38 cellular contexts compared by ENCODE assay signal in genomic region chr20:49784291-49784690, GRCh38.
"Had no signal": no experiment of that assay in that cellular context is flagged by ENCODE, and none has a peak within 500 bp of the region (broad histone marks: within the 10 kb centered on the region; RNA-seq: fewer than 3 reads in every experiment).

No MANE protein-coding gene starts in this region.

- H3K27ac ChIP-seq: ascending aorta, cardiac muscle cell, VCaP had no signal

- H3K9me3 Mint-ChIP-seq: activated CD4-positive, alpha-beta memory T cell treated with anti-CD3 and anti-CD28 coated beads for 36 hours; activated CD4-positive, alpha-beta T cell treated with anti-CD3 and anti-CD28 coated beads, Interleukin-2, amount 10 ng/mL, durations not matched to agents 24 days and 14 days; activated CD8-positive, alpha-beta T cell treated with anti-CD3 and anti-CD28 coated beads for 36 hours; activated naive CD4-positive, alpha-beta T cell treated with anti-CD3 and anti-CD28 coated beads, Interleukin-2, amount 10 ng/mL, durations not matched to agents 7 days and 5 days; activated naive CD4-positive, alpha-beta T cell treated with anti-CD3 and anti-CD28 coated beads, Interleukin-2, amount 50 U/mL, for 24 hours; activated naive CD8-positive, alpha-beta T cell treated with anti-CD3 and anti-CD28 coated beads, Interleukin-2, amount 10 ng/mL, durations not matched to agents 7 days and 5 days; activated naive CD8-positive, alpha-beta T cell treated with anti-CD3 and anti-CD28 coated beads, Interleukin-2, amount 50 U/mL, for 24 hours; activated T-cell treated with anti-CD3 and anti-CD28 coated beads, Interleukin-2, amount 50 U/mL, for 4 hours; activated T-cell treated with anti-CD3 and anti-CD28 coated beads, Interleukin-2, amount 50 U/mL, for 72 hours; activated T-helper 1 cell treated with anti-CD3 and anti-CD28 coated beads, Interleukin-12 subunit alpha, Interleukin-12 subunit beta, Interleukin-2, Interleukin-4 antibody, amounts not matched to agents 30 ng/mL and 10 ng/mL and 1 ng/mL, durations not matched to agents 14 hours and 24 hours and 36 hours; activated T-helper 17 cell treated with anti-CD3 and anti-CD28 coated beads, Interleukin-2, amount 50 U/mL, for 72 hours; central memory CD8-positive, alpha-beta T cell; T-helper 1 cell treated with Interleukin-12 subunit alpha and Interleukin-12 subunit beta and Interleukin-4 antibody, amounts not matched to agents 30 μg/mL and 1 μg/mL, for 36 hours had no signal

- H3K4me3 Mint-ChIP-seq: activated CD4-positive, alpha-beta memory T cell treated with anti-CD3 and anti-CD28 coated beads for 36 hours; activated CD4-positive, alpha-beta T cell treated with anti-CD3 and anti-CD28 coated beads, Interleukin-2, amount 10 ng/mL, durations not matched to agents 24 days and 14 days; activated CD8-positive, alpha-beta T cell treated with anti-CD3 and anti-CD28 coated beads for 36 hours; activated naive CD4-positive, alpha-beta T cell treated with anti-CD3 and anti-CD28 coated beads, Interleukin-2, amount 10 ng/mL, durations not matched to agents 7 days and 5 days; activated naive CD4-positive, alpha-beta T cell treated with anti-CD3 and anti-CD28 coated beads, Interleukin-2, amount 50 U/mL, for 24 hours; activated naive CD8-positive, alpha-beta T cell; activated naive CD8-positive, alpha-beta T cell treated with anti-CD3 and anti-CD28 coated beads, Interleukin-2, amount 10 ng/mL, durations not matched to agents 7 days and 5 days; activated naive CD8-positive, alpha-beta T cell treated with anti-CD3 and anti-CD28 coated beads, Interleukin-2, amount 50 U/mL, for 24 hours; activated T-cell treated with anti-CD3 and anti-CD28 coated beads, Interleukin-2, amount 50 U/mL, for 4 hours; activated T-cell treated with anti-CD3 and anti-CD28 coated beads, Interleukin-2, amount 50 U/mL, for 72 hours; activated T-helper 1 cell treated with anti-CD3 and anti-CD28 coated beads, Interleukin-12 subunit alpha, Interleukin-12 subunit beta, Interleukin-2, Interleukin-4 antibody, amounts not matched to agents 30 ng/mL and 10 ng/mL and 1 ng/mL, durations not matched to agents 14 hours and 24 hours and 36 hours; activated T-helper 17 cell treated with anti-CD3 and anti-CD28 coated beads, Interleukin-2, amount 50 U/mL, for 72 hours; brain; central memory CD8-positive, alpha-beta T cell; T-helper 1 cell treated with Interleukin-12 subunit alpha and Interleukin-12 subunit beta and Interleukin-4 antibody, amounts not matched to agents 30 μg/mL and 1 μg/mL, for 36 hours; T-helper 2 cell treated with Interferon-gamma antibody and Interleukin-4, amounts not matched to agents 5 μg/mL and 100 μg/mL, for 36 hours had no signal

- H3K27me3 Mint-ChIP-seq: activated CD4-positive, alpha-beta T cell treated with anti-CD3 and anti-CD28 coated beads, Interleukin-2, amount 10 ng/mL, durations not matched to agents 24 days and 14 days; activated naive CD4-positive, alpha-beta T cell treated with anti-CD3 and anti-CD28 coated beads, Interleukin-2, amount 50 U/mL, for 24 hours; activated T-helper 17 cell treated with anti-CD3 and anti-CD28 coated beads, Interleukin-2, amount 50 U/mL, for 72 hours; central memory CD8-positive, alpha-beta T cell had no signal

- H3K9me3 ChIP-seq: ascending aorta had no signal

- H3K4me1 ChIP-seq: ascending aorta had no signal

- DNase-seq: activated CD4-positive, alpha-beta memory T cell treated with anti-CD3 and anti-CD28 coated beads for 36 hours; activated CD4-positive, alpha-beta T cell treated with anti-CD3 and anti-CD28 coated beads for 1 hour; activated CD4-positive, alpha-beta T cell treated with anti-CD3 and anti-CD28 coated beads for 4 hours; activated CD4-positive, alpha-beta T cell treated with anti-CD3 and anti-CD28 coated beads, Interleukin-2, amount 10 ng/mL, durations not matched to agents 24 days and 14 days; activated CD4-positive, alpha-beta T cell treated with anti-CD3 and anti-CD28 coated beads, Interleukin-2, amount 50 U/mL, for 1 hour; activated CD4-positive, alpha-beta T cell treated with anti-CD3 and anti-CD28 coated beads, Interleukin-2, amount 50 U/mL, for 4 hours; activated CD4-positive, CD25-positive, alpha-beta regulatory T cell; activated CD8-positive, alpha-beta memory T cell treated with anti-CD3 and anti-CD28 coated beads, Interleukin-2, amount 50 U/mL, for 4 hours; activated CD8-positive, alpha-beta T cell treated with anti-CD3 and anti-CD28 coated beads for 36 hours; activated effector memory CD4-positive, alpha-beta T cell treated with anti-CD3 and anti-CD28 coated beads, Interleukin-2, amount 50 U/mL, for 16 hours; activated gamma-delta T cell treated with Interleukin-2 at 50 U/mL for 16 hours; activated naive CD4-positive, alpha-beta T cell; activated naive CD4-positive, alpha-beta T cell treated with anti-CD3 and anti-CD28 coated beads, Interleukin-2, amount 10 ng/mL, durations not matched to agents 7 days and 5 days; activated naive CD8-positive, alpha-beta T cell treated with anti-CD3 and anti-CD28 coated beads, Interleukin-2, amount 10 ng/mL, durations not matched to agents 7 days and 5 days; activated naive CD8-positive, alpha-beta T cell treated with anti-CD3 and anti-CD28 coated beads, Interleukin-2, amount 50 U/mL, for 24 hours; activated T-cell treated with anti-CD3 and anti-CD28 coated beads for 4 hours; activated T-cell treated with anti-CD3 and anti-CD28 coated beads, Interleukin-2, amount 50 U/mL, for 1 hour; activated T-cell treated with anti-CD3 and anti-CD28 coated beads, Interleukin-2, amount 50 U/mL, for 4 hours; activated T-cell treated with anti-CD3 and anti-CD28 coated beads, Interleukin-2, amount 50 U/mL, for 72 hours; amygdala; anterior cingulate cortex; caudate nucleus; cerebellar nuclear complex; T-helper 1 cell; T-helper 2 cell; T-helper 9 cell had no signal

- H3K36me3 Mint-ChIP-seq: activated CD4-positive, alpha-beta memory T cell treated with anti-CD3 and anti-CD28 coated beads for 36 hours; activated naive CD4-positive, alpha-beta T cell treated with anti-CD3 and anti-CD28 coated beads, Interleukin-2, amount 10 ng/mL, durations not matched to agents 7 days and 5 days; activated naive CD4-positive, alpha-beta T cell treated with anti-CD3 and anti-CD28 coated beads, Interleukin-2, amount 50 U/mL, for 24 hours; activated naive CD8-positive, alpha-beta T cell; activated naive CD8-positive, alpha-beta T cell treated with anti-CD3 and anti-CD28 coated beads, Interleukin-2, amount 10 ng/mL, durations not matched to agents 7 days and 5 days; brain had no signal

- H3K4me3 ChIP-seq: ascending aorta, cardiac muscle cell had no signal

- H3K4me1 Mint-ChIP-seq: activated T-helper 17 cell treated with anti-CD3 and anti-CD28 coated beads, Interleukin-2, amount 50 U/mL, for 72 hours; central memory CD8-positive, alpha-beta T cell had no signal

- H3K27me3 ChIP-seq: ascending aorta, cardiac muscle cell had no signal

- ATAC-seq: activated CD4-positive, CD25-positive, alpha-beta regulatory T cell treated with anti-CD3 and anti-CD28 coated beads, Interleukin-2, amount 50 U/mL, for 24 hours; activated CD8-positive, alpha-beta T cell treated with anti-CD3 and anti-CD28 coated beads for 36 hours; activated naive CD8-positive, alpha-beta T cell treated with anti-CD3 and anti-CD28 coated beads, Interleukin-2, amount 50 U/mL, for 24 hours; activated T-cell treated with anti-CD3 and anti-CD28 coated beads, Interleukin-2, amount 50 U/mL, for 4 hours; activated T-cell treated with anti-CD3 and anti-CD28 coated beads, Interleukin-2, amount 50 U/mL, for 72 hours; activated T-helper 17 cell treated with anti-CD3 and anti-CD28 coated beads, Interleukin-2, amount 50 U/mL, for 72 hours had no signal

- H3K36me3 ChIP-seq: ascending aorta, cardiac muscle cell had no signal

- H3K27ac Mint-ChIP-seq: activated CD4-positive, alpha-beta memory T cell treated with anti-CD3 and anti-CD28 coated beads for 36 hours; activated CD4-positive, alpha-beta T cell treated with anti-CD3 and anti-CD28 coated beads, Interleukin-2, amount 10 ng/mL, durations not matched to agents 24 days and 14 days; activated CD8-positive, alpha-beta T cell treated with anti-CD3 and anti-CD28 coated beads for 36 hours; activated naive CD4-positive, alpha-beta T cell treated with anti-CD3 and anti-CD28 coated beads, Interleukin-2, amount 10 ng/mL, durations not matched to agents 7 days and 5 days; activated naive CD4-positive, alpha-beta T cell treated with anti-CD3 and anti-CD28 coated beads, Interleukin-2, amount 50 U/mL, for 24 hours; activated naive CD8-positive, alpha-beta T cell; activated naive CD8-positive, alpha-beta T cell treated with anti-CD3 and anti-CD28 coated beads, Interleukin-2, amount 10 ng/mL, durations not matched to agents 7 days and 5 days; activated naive CD8-positive, alpha-beta T cell treated with anti-CD3 and anti-CD28 coated beads, Interleukin-2, amount 50 U/mL, for 24 hours; activated T-cell treated with anti-CD3 and anti-CD28 coated beads, Interleukin-2, amount 50 U/mL, for 72 hours; activated T-helper 1 cell treated with anti-CD3 and anti-CD28 coated beads, Interleukin-12 subunit alpha, Interleukin-12 subunit beta, Interleukin-2, Interleukin-4 antibody, amounts not matched to agents 30 ng/mL and 10 ng/mL and 1 ng/mL, durations not matched to agents 14 hours and 24 hours and 36 hours; activated T-helper 17 cell treated with anti-CD3 and anti-CD28 coated beads, Interleukin-2, amount 50 U/mL, for 72 hours; T-helper 1 cell treated with Interleukin-12 subunit alpha and Interleukin-12 subunit beta and Interleukin-4 antibody, amounts not matched to agents 30 μg/mL and 1 μg/mL, for 36 hours; T-helper 2 cell treated with Interferon-gamma antibody and Interleukin-4, amounts not matched to agents 5 μg/mL and 100 μg/mL, for 36 hours had no signal
